Comparison of ENCODE assay signal across 8 cellular contexts in genomic region chr17:49574945-49575523, GRCh38. TPM values are rescaled to one million over a fixed set of nuclear protein-coding genes. Genes with fewer than 3 reads are reported as not detected.
A peak's percentile ranks its signal among the peaks of the same experiment; 100 is the strongest.
DNase-seq lines count a peak whose midpoint lies in the region; ATAC-seq, FAIRE-seq and TF ChIP-seq lines count a peak whose summit lies in the region.

No MANE protein-coding gene starts in this region.

- no peak overlapping the region for H2BK15ac ChIP-seq in H1 (ENCODE audit: low read length)

- peak overlapping the region; percentile 64 to 76 (median 69) for H3K4me3 ChIP-seq in BLaER1 treated with 17β-estradiol and CSF1 and Interleukin-3, amounts not matched to agents 10 nM and 100 nM
- H3K4me3 ChIP-seq in OCI-LY7 (ENCODE audit: low read depth, low read length, poor library complexity, severe bottlenecking) = peak overlapping the region; percentile 31
- peak overlapping the region; percentile 36 to 79 (median 72) for H3K4me3 ChIP-seq in H1 (ENCODE audit: extremely low read depth in 1 of 4, insufficient read depth in 2 of 4, low read depth in 3 of 4, low read length in 4 of 4)
- H3K4me3 ChIP-seq in osteoblast (ENCODE audit: insufficient read depth, low read length) = peak overlapping the region; percentile 81

- no peak for TF ChIP-seq EP300 in H1 (IDR thresholded peaks at IDR 0.05; ENCODE audit: borderline replicate concordance in 1 of 2, low read depth in 2 of 2, low read length in 2 of 2)

- no peak overlapping the region for H4K91ac ChIP-seq in H1 (replicated peaks; ENCODE audit: insufficient read length, low read length)

- FAIRE-seq in H1 (lab: Jason Lieb, UNC) (no peak), GM12892 (lab: Jason Lieb, UNC) (no peak)

- H2BK120ac ChIP-seq in H1 (replicated peaks; ENCODE audit: low read depth, low read length) = no peak overlapping the region

- H3K36me3 ChIP-seq in BLaER1 treated with 17β-estradiol and CSF1 and Interleukin-3, amounts not matched to agents 10 nM and 100 nM = no peaks in the 10 kb centered on the region
- no peaks in the 10 kb centered on the region for H3K36me3 ChIP-seq in OCI-LY7 (ENCODE audit: insufficient read depth, low read length)
- H3K36me3 ChIP-seq in H1 (ENCODE audit: control insufficient read depth in 2 of 4, insufficient read depth in 4 of 4, low read length in 3 of 4) = no peaks in the 10 kb centered on the region
- H3K36me3 ChIP-seq in osteoblast (ENCODE audit: insufficient read depth, low read length) = no peaks in the 10 kb centered on the region

- TF ChIP-seq CTCF in OCI-LY7 (conservative IDR thresholded peaks at IDR 0.05; ENCODE audit: low read length) = no peak
- no peak for TF ChIP-seq CTCF in H1 (IDR thresholded peaks at IDR 0.05; ENCODE audit: control extremely low read depth in 1 of 3, insufficient read depth in 1 of 3, low read depth in 1 of 3, low read length in 3 of 3)
- no peak for TF ChIP-seq CTCF in osteoblast (IDR thresholded peaks at IDR 0.05; ENCODE audit: extremely low read depth, low read depth, low read length)

- peak overlapping the region in 9 of 11 experiments; percentile 26 to 73 (median 67); a peak in 15 of 22 replicates for H3K9ac ChIP-seq in BLaER1 treated with 17β-estradiol and CSF1 and Interleukin-3, amounts not matched to agents 10 nM and 100 nM
- H3K9ac ChIP-seq in H1 (replicated peaks in 1 of 4; ENCODE audit: extremely low read depth in 1 of 4, low read depth in 3 of 4, low read length in 3 of 4) = no peak overlapping the region

- H3K79me1 ChIP-seq in H1 (ENCODE audit: low read depth, low read length) = no peaks in the 10 kb centered on the region

- no TSS peak for BruUV-seq in OCI-LY7 (replicated peaks; lab: Mats Ljungman, UMichigan)

- DNase-seq in OCI-LY7 (ENCODE audit: low spot score) (no peak), H1 (ENCODE audit: low read depth in 1 of 2, low spot score in 2 of 2) (no peak), osteoblast (ENCODE audit: insufficient read length, low spot score, missing footprints) (no peak), NCI-H524 (lab: John Stamatoyannopoulos, UW) (no peak), GM12892 (ENCODE audit: insufficient read length) (no peak)

- H3K4me2 ChIP-seq in BLaER1 treated with 17β-estradiol and CSF1 and Interleukin-3, amounts not matched to agents 10 nM and 100 nM = peak overlapping the region; percentile 93 to 100 (median 99)
- H3K4me2 ChIP-seq in OCI-LY7 (ENCODE audit: low read length) = peak overlapping the region; percentile 42; the same call in 1 of the 2 replicates
- H3K4me2 ChIP-seq in H1 (ENCODE audit: insufficient read depth in 1 of 2, low read depth in 2 of 2, low read length in 2 of 2) = peak overlapping the region; percentile 80 to 87
- peak overlapping the region; percentile 45 for H3K4me2 ChIP-seq in osteoblast (ENCODE audit: insufficient read depth, low read length)

- intact Hi-C loops in OCI-LY7 (cut with micrococcal nuclease; ENCODE audit: unreplicated experiment) = loop anchor here (5.0 kb wide), 1 partner anchor 102 kb away; the partner anchor contains the start of gene SPOP

- H2AK5ac ChIP-seq in H1 (ENCODE audit: low read depth, low read length) = no peak overlapping the region

- no peak overlapping the region for H2BK12ac ChIP-seq in H1 (ENCODE audit: low read depth, low read length)

- TF ChIP-seq RAD21 in H1 (IDR thresholded peaks at IDR 0.05 in 1 of 2, conservative IDR thresholded peaks at IDR 0.05 in 1 of 2; ENCODE audit: low read depth in 2 of 2, low read length in 2 of 2) = no peak

- H3K27ac ChIP-seq in BLaER1 treated with 17β-estradiol and CSF1 and Interleukin-3, amounts not matched to agents 10 nM and 100 nM = no peak overlapping the region
- H3K27ac ChIP-seq in OCI-LY7 (ENCODE audit: low read depth, low read length, poor library complexity, severe bottlenecking) (no peak overlapping the region), H1 (ENCODE audit: low read depth, low read length) (no peak overlapping the region), osteoblast (ENCODE audit: low read depth, low read length) (no peak overlapping the region)

- H3K27me3 ChIP-seq in BLaER1 treated with 17β-estradiol and CSF1 and Interleukin-3, amounts not matched to agents 10 nM and 100 nM = peaks cover 62 to 91% (median 77%) of the 10 kb centered on the region in 11 experiments
- H3K27me3 ChIP-seq in H1 (replicated peaks in 1 of 4; ENCODE audit: control insufficient read depth in 3 of 4, extremely low read depth in 1 of 4, insufficient read depth in 3 of 4, low read length in 3 of 4) (peaks cover 4 to 18% (median 11%) of the 10 kb centered on the region in 4 experiments; a peak in 6 of 7 replicates), osteoblast (ENCODE audit: insufficient read depth, low read length) (peaks cover 18% of the 10 kb centered on the region)

- TF ChIP-seq POLR2A in H1 (IDR thresholded peaks at IDR 0.05; ENCODE audit: control extremely low read depth in 1 of 2, low read depth in 2 of 2, low read length in 2 of 2) = no peak
- TF ChIP-seq POLR2A in GM12892 (IDR thresholded peaks at IDR 0.05; ENCODE audit: low read depth, low read length) = no peak

- no peak overlapping the region for H2BK5ac ChIP-seq in H1 (ENCODE audit: low read depth, low read length)

- 29% methylated on average over 11 of the region's 11 CpGs; no CpG with 5 or more reads in 1 of the 2 experiments for WGBS in H1 (ENCODE audit: extremely low coverage in 1 of 2, insufficient coverage in 1 of 2, insufficient read length in 1 of 2, insufficient replicate concordance in 2 of 2, low coverage in 1 of 2, low lambda C conversion rate in 2 of 2, missing lambda C conversion rate in 1 of 2), 2 experiments

- no peaks in the 10 kb centered on the region for H3K79me2 ChIP-seq in OCI-LY7 (ENCODE audit: insufficient read depth, low read depth, low read length)
- no peaks in the 10 kb centered on the region for H3K79me2 ChIP-seq in H1 (ENCODE audit: control insufficient read depth in 1 of 2, insufficient read depth in 2 of 2, low read length in 2 of 2)
- H3K79me2 ChIP-seq in osteoblast (ENCODE audit: insufficient read depth, low read length) = no peaks in the 10 kb centered on the region

- no peak overlapping the region for H3K56ac ChIP-seq in H1 (replicated peaks; ENCODE audit: insufficient read length, low read depth, low read length)

- H3K9me2 ChIP-seq in OCI-LY7 (ENCODE audit: insufficient read depth, low read length) = no peaks in the 10 kb centered on the region

- H3K4me1 ChIP-seq in BLaER1 treated with 17β-estradiol and CSF1 and Interleukin-3, amounts not matched to agents 10 nM and 100 nM = peaks cover 4 to 36% (median 29%) of the 10 kb centered on the region in 10 experiments; a peak in 18 of 20 replicates
- H3K4me1 ChIP-seq in OCI-LY7 (ENCODE audit: insufficient read depth, low read length, poor library complexity, severe bottlenecking) (peaks cover 10% of the 10 kb centered on the region), H1 (replicated peaks in 1 of 4; ENCODE audit: control insufficient read depth in 3 of 4, insufficient read depth in 4 of 4, low read length in 3 of 4) (peaks cover 0 to 27% (median 10%) of the 10 kb centered on the region in 4 experiments; a peak in 6 of 7 replicates), osteoblast (ENCODE audit: insufficient read depth, low read length) (peaks cover 3% of the 10 kb centered on the region)

- H4K5ac ChIP-seq in H1 (ENCODE audit: insufficient read length, low read depth, low read length) = no peak overlapping the region

- no peak overlapping the region for H3K14ac ChIP-seq in H1 (ENCODE audit: insufficient read length)

- no peaks in the 10 kb centered on the region for H3K9me3 ChIP-seq in BLaER1 treated with 17β-estradiol and CSF1 and Interleukin-3, amounts not matched to agents 10 nM and 100 nM (replicated peaks in 1 of 11)
- H3K9me3 ChIP-seq in OCI-LY7 (ENCODE audit: low read length) = no peaks in the 10 kb centered on the region
- H3K9me3 ChIP-seq in H1 (ENCODE audit: insufficient read depth in 2 of 2, low read depth in 1 of 2, low read length in 1 of 2) = no peaks in the 10 kb centered on the region
- no peaks in the 10 kb centered on the region for H3K9me3 ChIP-seq in osteoblast (ENCODE audit: low read depth, low read length)

- H2BK20ac ChIP-seq in H1 (ENCODE audit: low read length) = peak overlapping the region; percentile 61; the same call in 1 of the 2 replicates

- H3K23me2 ChIP-seq in H1 (ENCODE audit: low read depth, low read length) = peaks cover 12% of the 10 kb centered on the region

- H4K8ac ChIP-seq in H1 (ENCODE audit: extremely low read depth, insufficient read depth, low read length) = peak overlapping the region; percentile 57

- no peak overlapping the region for H3K23ac ChIP-seq in H1 (ENCODE audit: insufficient read length)

- CTCF ChIA-PET in OCI-LY7 (lab: Charles Lee; ENCODE audit: unreplicated experiment) (no interaction called here), H1 (lab: Charles Lee; ENCODE audit: partially characterized antibody) (interaction anchor here (0.8 to 3.5 kb wide), 17 partner anchors 8 to 421 kb away, joined by 3 to 23 read pairs (median 5); partner anchors contain the start of gene SLC35B1)

- no peak overlapping the region; the same call in 1 of the 2 replicates for H3K18ac ChIP-seq in H1 (ENCODE audit: extremely low read depth, low read length)

- ATAC-seq in HG03469 (IDR thresholded peaks at IDR 0.05; ENCODE audit: unreplicated experiment) (no peak), HG02973 (IDR thresholded peaks at IDR 0.05; ENCODE audit: unreplicated experiment) (no peak)

- peak overlapping the region; percentile 47 for H3K4ac ChIP-seq in H1 (replicated peaks; ENCODE audit: insufficient read length, low read depth, low read length)

- no peak overlapping the region for H2AFZ ChIP-seq in OCI-LY7 (ENCODE audit: low read length)
- H2AFZ ChIP-seq in H1 (ENCODE audit: low read length) = peak overlapping the region; percentile 55; the same call in 1 of the 2 replicates
- H2AFZ ChIP-seq in osteoblast (ENCODE audit: low read length) = no peak overlapping the region

- peaks cover 0 to 25% (median 0%) of the 10 kb centered on the region in 11 experiments; a peak in 9 of 22 replicates for H4K20me1 ChIP-seq in BLaER1 treated with 17β-estradiol and CSF1 and Interleukin-3, amounts not matched to agents 10 nM and 100 nM
- H4K20me1 ChIP-seq in OCI-LY7 (ENCODE audit: insufficient read depth, low read length) = no peaks in the 10 kb centered on the region
- H4K20me1 ChIP-seq in H1 (replicated peaks in 1 of 2; ENCODE audit: control insufficient read depth in 1 of 2, insufficient read depth in 2 of 2, low read length in 2 of 2) = peaks cover 0 to 2% of the 10 kb centered on the region in 2 experiments
- H4K20me1 ChIP-seq in osteoblast (ENCODE audit: insufficient read depth, low read length) = no peaks in the 10 kb centered on the region

- POLR2A ChIA-PET in OCI-LY7 (lab: Charles Lee) (interaction anchor here (0.6 kb wide), 2 partner anchors 7 to 122 kb away, joined by 3 read pairs; no protein-coding TSS in a partner anchor), H1 (lab: Charles Lee; ENCODE audit: partially characterized antibody) (interaction anchor here (0.6 kb wide), 1 partner anchor 1401 kb away, joined by 3 read pairs; no protein-coding TSS in a partner anchor)

RNA-seq across cellular contexts. Expression of gene NXPH3, which starts 0.6 kb away (rescaled TPM):
- total RNA-seq in OCI-LY7 (2014; rRNA removed; shearing (Covaris generic)) = not detected in 2 replicates
- not detected in 2 replicates for total RNA-seq in OCI-LY7 (2022)
- 3.3 and 3.7 TPM in 2 replicates for total RNA-seq in H1 (2021; fragmentation: NEBNext Ultra II Directional; extraction: Animal tissue kit (Norgen Biotek cat#: 25700))
- 2.5 and 3.1 TPM in 2 replicates for polyA plus RNA-seq in H1 (2011; rRNA removed)
- polyA plus RNA-seq in H1 (2011; cell fraction: cytosol; rRNA removed) = 2.6 TPM
- polyA plus RNA-seq in H1 (2011; cell fraction: nucleus; rRNA removed) = 4.2 TPM
- polyA plus RNA-seq in H1 (2012, experiment 1 of 2) = 3.4 to 4.1 TPM (median 3.6 TPM) in 4 replicates
- polyA plus RNA-seq in H1 (2012, experiment 2 of 2) = 2.9 TPM
- polyA plus RNA-seq in H1 (2013, experiment 1 of 2) = 1.9 TPM
- polyA plus RNA-seq in H1 (2013, experiment 2 of 2) = 2.5 TPM
- 2.0 and 3.1 TPM in 2 replicates for polyA minus RNA-seq in H1 (2011; rRNA and poly(A)+ RNA removed)
- polyA minus RNA-seq in H1 (2011; cell fraction: cytosol; rRNA and poly(A)+ RNA removed) = 1.8 TPM
- polyA minus RNA-seq in H1 (2011; cell fraction: nucleus; rRNA and poly(A)+ RNA removed) = 3.9 TPM
- total RNA-seq in osteoblast = 1.8 and 3.3 TPM in 2 replicates
- 0.98 TPM for polyA plus RNA-seq in GM12892 (2012; ENCODE audit: missing spikeins)

Comparison
In these comparisons a context has a peak if more than half of its experiments do, and no peak if none do; other contexts are left out.
1. H3K4me2 ChIP-seq: peak in every context shown above with its lines; median percentile 99 in BLaER1 treated with 17β-estradiol and CSF1 and Interleukin-3, amounts not matched to agents 10 nM and 100 nM; 84 in H1; 45 in osteoblast; 42 in OCI-LY7.
2. H3K4me3 ChIP-seq: peak in every context shown above with its lines; median percentile 81 in osteoblast; 72 in H1; 69 in BLaER1 treated with 17β-estradiol and CSF1 and Interleukin-3, amounts not matched to agents 10 nM and 100 nM; 31 in OCI-LY7.
3. H3K9ac ChIP-seq: peak in BLaER1 treated with 17β-estradiol and CSF1 and Interleukin-3, amounts not matched to agents 10 nM and 100 nM (9 of 11); none in H1 (0 of 4).